9 cellular contexts compared by ENCODE assay signal in genomic region chr6:35370124-35370741, GRCh38. TPM values are rescaled to one million over a fixed set of nuclear protein-coding genes. Genes with fewer than 3 reads are reported as not detected.
DNase-seq lines count a peak whose midpoint lies in the region; ATAC-seq and TF ChIP-seq lines count a peak whose summit lies in the region.
"Had no signal": no experiment of that assay in that cellular context is flagged by ENCODE, and none has a peak within 500 bp of the region (broad histone marks: within the 10 kb centered on the region; RNA-seq: fewer than 3 reads in every experiment).

No MANE protein-coding gene starts in this region.

- DNase-seq in DMS53 (lab: John Stamatoyannopoulos, UW) (peak; percentile 31), DMS53 treated with DMSO at 0.1 percent for 48 hours (lab: John Stamatoyannopoulos, UW; ENCODE audit: unreplicated experiment) (no peak), KBM-7 (peak; percentile 91), epithelial cell of esophagus (ENCODE audit: low read depth) (peak; percentile 96), tibial artery (peak; percentile 79 to 91)
- DNase-seq in activated CD4-positive, alpha-beta T cell treated with anti-CD3 and anti-CD28 coated beads, Interleukin-2, amount 50 U/mL, for 1 hour = peak; percentile 18
- peak in 1 of 10 donors; percentile 18 for DNase-seq in naive thymus-derived CD8-positive, alpha-beta T cell

- H3K4me3 ChIP-seq in epithelial cell of esophagus (ENCODE audit: low read length) (no peak overlapping the region), tibial artery (no peak overlapping the region)

- peaks cover 0 to 17% (median 14%) of the 10 kb centered on the region in 3 donors for H3K36me3 Mint-ChIP-seq in naive thymus-derived CD8-positive, alpha-beta T cell

- in situ Hi-C loops in KBM-7 (cut with MboI; ENCODE audit: low pct_unique_long_range_greater_than_20kb, low sequenced_read_pairs) = no loop called here

- H3K4me1 ChIP-seq in tibial artery = peaks cover 0 to 28% (median 12%) of the 10 kb centered on the region in 4 donors

- H3K9me3 ChIP-seq in tibial artery = no peaks in the 10 kb centered on the region

- no peaks in the 10 kb centered on the region for H3K9me3 Mint-ChIP-seq in naive thymus-derived CD8-positive, alpha-beta T cell

- H3K27me3 ChIP-seq in tibial artery = no peaks in the 10 kb centered on the region

- intact Hi-C loops in tibial artery (cut with DNase I; ENCODE audit: low total_unique reads) = no loop called here

- peak overlapping the region; percentile 19 to 37 for H3K27ac ChIP-seq in tibial artery
- H3K27ac ChIP-seq: 22Rv1 had no signal

- peak; percentile 63 to 65 for ATAC-seq in naive thymus-derived CD8-positive, alpha-beta T cell
- no peak for ATAC-seq in HG02840 (IDR thresholded peaks at IDR 0.05; ENCODE audit: low FRiP score, unreplicated experiment)

- TF ChIP-seq CTCF in epithelial cell of esophagus (IDR thresholded peaks at IDR 0.05; ENCODE audit: insufficient read depth, low read depth, low read length, missing control alignments) (no peak), tibial artery (IDR thresholded peaks at IDR 0.05) (no peak)

- POLR2A ChIA-PET in naive thymus-derived CD8-positive, alpha-beta T cell (lab: Charles Lee) = interaction anchor here (1.3 kb wide), 1 partner anchor 10 kb away, joined by 3 read pairs; no protein-coding TSS in a partner anchor

- H3K27ac Mint-ChIP-seq in naive thymus-derived CD8-positive, alpha-beta T cell = peak overlapping the region; percentile 66 to 92 (median 89)

- H3K36me3 ChIP-seq in tibial artery = no peaks in the 10 kb centered on the region

- peaks cover 45 to 88% (median 78%) of the 10 kb centered on the region in 4 donors for H3K4me1 Mint-ChIP-seq in naive thymus-derived CD8-positive, alpha-beta T cell

- H3K4me3 Mint-ChIP-seq in naive thymus-derived CD8-positive, alpha-beta T cell = peak overlapping the region; percentile 12 to 83 (median 78)

- H3K27me3 Mint-ChIP-seq in naive thymus-derived CD8-positive, alpha-beta T cell = no peaks in the 10 kb centered on the region

RNA-seq across cellular contexts. Expression of gene PPARD, which starts 27.9 kb away (rescaled TPM):
- total RNA-seq in naive thymus-derived CD8-positive, alpha-beta T cell = 10 to 100 TPM; 48.7 to 50.6 TPM
- 10 to 100 TPM in 1 of 3 donors, 1 to 10 TPM in 2; 1.9 to 14.3 (median 5.5) TPM for polyA plus RNA-seq in naive thymus-derived CD8-positive, alpha-beta T cell
